In genomic region chr17:16216341-16217001, GRCh38 we compare ENCODE assay signal across 8 cellular contexts. TPM values are rescaled to one million over a fixed set of nuclear protein-coding genes. Genes with fewer than 3 reads are reported as not detected.
DNase-seq lines count a peak whose midpoint lies in the region; ATAC-seq and TF ChIP-seq lines count a peak whose summit lies in the region.
"Not testable (repeated sequence)": the region's sequence is repeated elsewhere in the genome, so short reads cannot be mapped to it uniquely, and the experiment has no call there.

No MANE protein-coding gene starts in this region.

- H4K20me1 ChIP-seq in SU-DHL-6 (ENCODE audit: low read depth, low read length); neural cell (ENCODE audit: insufficient read depth): not testable (repeated sequence)

- peak overlapping the region; percentile 76 for H3K4me2 ChIP-seq in SU-DHL-6 (ENCODE audit: low read depth, low read length, poor library complexity, severe bottlenecking)
- peak overlapping the region; percentile 62 for H3K4me2 ChIP-seq in neural cell (ENCODE audit: low read length)

- not testable (repeated sequence) for TF ChIP-seq POLR2A in stomach (IDR thresholded peaks at IDR 0.05)

- peaks cover 29% of the 10 kb centered on the region for H3K4me1 Mint-ChIP-seq in activated naive CD8-positive, alpha-beta T cell treated with anti-CD3 and anti-CD28 coated beads for 36 hours
- H3K4me1 Mint-ChIP-seq in effector memory CD8-positive, alpha-beta T cell (ENCODE audit: low read depth in 2 of 2) = peaks cover 28 to 39% of the 10 kb centered on the region in 2 donors

- POLR2A ChIA-PET in AG04450 (lab: Yijun Ruan, JAX) = interaction anchor here (0.5 to 1.9 kb wide), 8 partner anchors 9 to 462 kb away, joined by 3 to 10 read pairs (median 4); partner anchors contain the start of gene UBB

- H3K9me2 ChIP-seq in SU-DHL-6 (replicated peaks; ENCODE audit: insufficient read depth, low read length); neural cell (ENCODE audit: insufficient read depth, low read length): not testable (repeated sequence)

- H3F3A ChIP-seq in SU-DHL-6 (ENCODE audit: insufficient read depth) = peaks cover 23% of the 10 kb centered on the region; the same call in 1 of the 2 replicates
- not testable (repeated sequence) for H3F3A ChIP-seq in neural cell (ENCODE audit: insufficient read depth, low read length, poor library complexity, severe bottlenecking)

- WGBS in stomach, 5 donors = 69 to 83% (median 77%) methylated on average over 32 to 38 of the region's 38 CpGs

- H3K4me3 ChIP-seq in AG04450 (ENCODE audit: low read depth, low read length) (peak overlapping the region; percentile 96), HFF-Myc (replicated peaks; ENCODE audit: low read depth, low read length) (peak overlapping the region; percentile 100), SU-DHL-6 (ENCODE audit: insufficient read depth, low read length, poor library complexity, severe bottlenecking) (peak overlapping the region; percentile 75), iPS-18c (ENCODE audit: insufficient read depth, low read depth, low read length) (peak overlapping the region; percentile 95; the same call in 1 of the 2 replicates), neural cell (ENCODE audit: low read length) (peak overlapping the region; percentile 95), stomach (peak overlapping the region; percentile 82 to 97 (median 94))

- CTCF ChIA-PET in AG04450 (lab: Charles Lee) = interaction anchor here (0.7 to 1.6 kb wide), 2 partner anchors 18 to 73 kb away, joined by 3 to 4 read pairs; no protein-coding TSS in a partner anchor

- H3K79me2 ChIP-seq in SU-DHL-6 (ENCODE audit: insufficient read depth, low read length) = peaks cover 89% of the 10 kb centered on the region
- peaks cover 43% of the 10 kb centered on the region for H3K79me2 ChIP-seq in neural cell (replicated peaks; ENCODE audit: insufficient read depth, low read length)

- intact Hi-C loops in stomach (cut with DNase I; ENCODE audit: low total_unique reads) = not testable (repeated sequence)

- not testable (repeated sequence) for TF ChIP-seq RAD21 in neural cell (conservative IDR thresholded peaks at IDR 0.05)

- peaks cover 15 to 65% (median 56%) of the 10 kb centered on the region in 4 donors for H3K4me1 ChIP-seq in stomach

- peak overlapping the region; percentile 95 for H3K27ac Mint-ChIP-seq in activated naive CD8-positive, alpha-beta T cell treated with anti-CD3 and anti-CD28 coated beads for 36 hours
- peak overlapping the region; percentile 92 to 94 for H3K27ac Mint-ChIP-seq in effector memory CD8-positive, alpha-beta T cell

- DNase-seq in AG04450 (ENCODE audit: low read depth, low spot score); HFF-Myc (ENCODE audit: extremely low read depth, low read depth); activated naive CD8-positive, alpha-beta T cell treated with anti-CD3 and anti-CD28 coated beads for 36 hours; effector memory CD8-positive, alpha-beta T cell; stomach: not testable (repeated sequence)

- not testable (repeated sequence) for H3K27me3 ChIP-seq in AG04450 (ENCODE audit: control insufficient read depth, insufficient read depth, low read length); SU-DHL-6 (ENCODE audit: low read length); neural cell (ENCODE audit: insufficient read depth, low read depth, low read length); stomach

- not testable (repeated sequence) for H3K27me3 Mint-ChIP-seq in activated naive CD8-positive, alpha-beta T cell treated with anti-CD3 and anti-CD28 coated beads for 36 hours; effector memory CD8-positive, alpha-beta T cell

- not testable (repeated sequence) for H3K9me3 ChIP-seq in AG04450 (ENCODE audit: control insufficient read depth, insufficient read depth, low read length); SU-DHL-6 (ENCODE audit: insufficient read depth, low read length); iPS-18c (ENCODE audit: control insufficient read depth, insufficient read depth, low read length); neural cell (ENCODE audit: low read length); stomach

- H2AFZ ChIP-seq in SU-DHL-6 (ENCODE audit: low read depth, low read length, severe bottlenecking) (peak overlapping the region; percentile 93), neural cell (ENCODE audit: low read depth, low read length) (peak overlapping the region; percentile 67)

- H3K36me3 Mint-ChIP-seq in activated naive CD8-positive, alpha-beta T cell treated with anti-CD3 and anti-CD28 coated beads for 36 hours = not testable (repeated sequence)
- H3K36me3 Mint-ChIP-seq in effector memory CD8-positive, alpha-beta T cell (ENCODE audit: insufficient read depth) = peaks cover 20% of the 10 kb centered on the region

- peak overlapping the region; percentile 98 for H3K4me3 Mint-ChIP-seq in activated naive CD8-positive, alpha-beta T cell treated with anti-CD3 and anti-CD28 coated beads for 36 hours
- peak overlapping the region; percentile 89 to 94 for H3K4me3 Mint-ChIP-seq in effector memory CD8-positive, alpha-beta T cell

- ATAC-seq in effector memory CD8-positive, alpha-beta T cell (replicated peaks) = not testable (repeated sequence)

- TF ChIP-seq EP300 in neural cell (conservative IDR thresholded peaks at IDR 0.05; ENCODE audit: poor library complexity, severe bottlenecking); stomach (IDR thresholded peaks at IDR 0.05): not testable (repeated sequence)

- not testable (repeated sequence) for H3K36me3 ChIP-seq in SU-DHL-6 (ENCODE audit: low read length); neural cell (ENCODE audit: insufficient read depth, low read length)
- H3K36me3 ChIP-seq in stomach = peaks cover 0 to 11% (median 8%) of the 10 kb centered on the region in 4 donors

- peak overlapping the region; percentile 84 for H3K27ac ChIP-seq in AG04450 (ENCODE audit: low read depth, low read length)
- peak overlapping the region; percentile 78 for H3K27ac ChIP-seq in SU-DHL-6 (ENCODE audit: low read depth, low read length)
- peak overlapping the region; percentile 90 for H3K27ac ChIP-seq in neural cell (ENCODE audit: low read length)
- H3K27ac ChIP-seq in stomach = peak overlapping the region; percentile 95 to 98 (median 97)

- H3K9ac ChIP-seq in SU-DHL-6 (ENCODE audit: low read length) = peak overlapping the region; percentile 87
- peak overlapping the region; percentile 91 for H3K9ac ChIP-seq in neural cell (ENCODE audit: low read length)

- not testable (repeated sequence) for H3K9me3 Mint-ChIP-seq in activated naive CD8-positive, alpha-beta T cell treated with anti-CD3 and anti-CD28 coated beads for 36 hours; effector memory CD8-positive, alpha-beta T cell

- TF ChIP-seq CTCF in AG04450 (IDR thresholded peaks at IDR 0.05; ENCODE audit: low read depth, low read length); HFF-Myc (IDR thresholded peaks at IDR 0.05; ENCODE audit: low read depth, low read length, missing control alignments); SU-DHL-6 (IDR thresholded peaks at IDR 0.05; ENCODE audit: insufficient read depth, low read length, poor library complexity, severe bottlenecking); neural cell (IDR thresholded peaks at IDR 0.05; ENCODE audit: poor library complexity, severe bottlenecking); stomach (IDR thresholded peaks at IDR 0.05): not testable (repeated sequence)

RNA-seq across cellular contexts. Expression of gene PIGL, which starts 0.5 kb away (rescaled TPM):
- polyA plus RNA-seq in AG04450 (2011; rRNA removed) = 16.5 and 19.3 TPM in 2 replicates
- polyA minus RNA-seq in AG04450 (2011; rRNA and poly(A)+ RNA removed) = 15.5 and 17.8 TPM in 2 replicates
- 10 to 100 TPM; 29.9 to 31.3 TPM for total RNA-seq in activated naive CD8-positive, alpha-beta T cell treated with anti-CD3 and anti-CD28 coated beads for 36 hours
- polyA plus RNA-seq in neural cell = 72.9 and 75.5 TPM in 2 replicates
- 48.2 and 54.1 TPM in 2 replicates for polyA minus RNA-seq in neural cell
- total RNA-seq in stomach = 10 to 100 TPM; 32.4 to 72.3 (median 65.3) TPM
- 10 to 100 TPM in 2 of 3 donors, 1 to 10 TPM in 1; 5.8 to 17.1 (median 10.4) TPM for polyA plus RNA-seq in stomach

RNA-seq across cellular contexts. Expression of gene NCOR1, which starts 1.1 kb away (rescaled TPM):
- polyA plus RNA-seq in AG04450 (2011; rRNA removed) = 109 and 127 TPM in 2 replicates
- polyA minus RNA-seq in AG04450 (2011; rRNA and poly(A)+ RNA removed) = 336 and 348 TPM in 2 replicates
- total RNA-seq in activated naive CD8-positive, alpha-beta T cell treated with anti-CD3 and anti-CD28 coated beads for 36 hours = 100 to 1,000 TPM; 122 to 131 TPM
- 26.9 and 27.9 TPM in 2 replicates for polyA plus RNA-seq in neural cell
- 129 and 249 TPM in 2 replicates for polyA minus RNA-seq in neural cell
- total RNA-seq in stomach = 100 to 1,000 TPM; 226 to 444 (median 280) TPM
- polyA plus RNA-seq in stomach = 100 to 1,000 TPM in 1 of 3 donors, 10 to 100 TPM in 2; 28.7 to 357 (median 80.1) TPM
